20 cellular contexts compared by ENCODE assay signal in genomic region chr19:5150902-5151741, GRCh38.
A peak's percentile ranks its signal among the peaks of the same experiment; 100 is the strongest.
DNase-seq lines count a peak whose midpoint lies in the region; ATAC-seq and TF ChIP-seq lines count a peak whose summit lies in the region.
"Had no signal": no experiment of that assay in that cellular context is flagged by ENCODE, and none has a peak within 500 bp of the region (broad histone marks: within the 10 kb centered on the region; RNA-seq: fewer than 3 reads in every experiment).

No MANE protein-coding gene starts in this region.

- H3K4me3 ChIP-seq in SK-N-SH (ENCODE audit: low read depth in 2 of 2, low read length in 1 of 2) = no peak overlapping the region
- H3K4me3 ChIP-seq in RWPE2 (ENCODE audit: severe bottlenecking) = no peak overlapping the region
- no peak overlapping the region for H3K4me3 ChIP-seq in sigmoid colon
- H3K4me3 ChIP-seq: BLaER1, breast epithelium, prostate gland had no signal

- H3K9me2 ChIP-seq in SK-N-SH = no peaks in the 10 kb centered on the region

- TF ChIP-seq CTCF in SK-N-SH (IDR thresholded peaks at IDR 0.05) = no peak
- no peak for TF ChIP-seq CTCF in RWPE2 (IDR thresholded peaks at IDR 0.05; ENCODE audit: poor library complexity, severe bottlenecking)
- no peak for TF ChIP-seq CTCF in sigmoid colon (IDR thresholded peaks at IDR 0.05)

- no peak for TF ChIP-seq EP300 in SK-N-SH (IDR thresholded peaks at IDR 0.05; ENCODE audit: borderline replicate concordance in 1 of 2, low read depth in 1 of 2, low read length in 1 of 2)
- TF ChIP-seq EP300 in sigmoid colon (IDR thresholded peaks at IDR 0.05) = no peak

- peaks cover 0 to 26% of the 10 kb centered on the region in 2 experiments for H3K36me3 ChIP-seq in SK-N-SH (replicated peaks in 1 of 2; ENCODE audit: control insufficient read depth in 1 of 2, insufficient read depth in 2 of 2, low read length in 1 of 2)
- no peaks in the 10 kb centered on the region for H3K36me3 ChIP-seq in RWPE2 (ENCODE audit: low read depth)
- H3K36me3 ChIP-seq in sigmoid colon = peaks cover 4 to 65% (median 16%) of the 10 kb centered on the region in 4 donors

- H4K20me1 ChIP-seq in SK-N-SH (ENCODE audit: insufficient read depth) = no peaks in the 10 kb centered on the region

- no peak overlapping the region for H3K9ac ChIP-seq in SK-N-SH
- H3K9ac ChIP-seq: BLaER1 had no signal

- H3K9me3 ChIP-seq in SK-N-SH (no peaks in the 10 kb centered on the region), RWPE2 (ENCODE audit: severe bottlenecking) (no peaks in the 10 kb centered on the region), sigmoid colon (no peaks in the 10 kb centered on the region)
- H3K9me3 ChIP-seq: BLaER1, breast epithelium, prostate gland had no signal

- no peak for TF ChIP-seq POLR2A in sigmoid colon (IDR thresholded peaks at IDR 0.05)

- WGBS in SK-N-SH (ENCODE audit: low lambda C conversion rate) = 94% methylated on average over 12 of the region's 52 CpGs
- 93 to 94% methylated on average over 52 of the region's 52 CpGs for WGBS in sigmoid colon, 2 donors

- no peaks in the 10 kb centered on the region for H3K79me2 ChIP-seq in SK-N-SH (ENCODE audit: insufficient read depth)

- H3K4me1 ChIP-seq in SK-N-SH (ENCODE audit: control insufficient read depth in 1 of 2, insufficient read depth in 2 of 2, low read depth in 1 of 2, low read length in 1 of 2) = peaks cover 0 to 1% of the 10 kb centered on the region in 2 experiments; a peak in 1 of 4 replicates
- no peaks in the 10 kb centered on the region for H3K4me1 ChIP-seq in RWPE2 (ENCODE audit: insufficient read depth, poor library complexity, severe bottlenecking)
- H3K4me1 ChIP-seq in sigmoid colon = no peaks in the 10 kb centered on the region
- H3K4me1 ChIP-seq: breast epithelium, prostate gland had no signal

- no peak for TF ChIP-seq RAD21 in SK-N-SH (IDR thresholded peaks at IDR 0.05; ENCODE audit: low read length)

- no peak overlapping the region for H3K27ac ChIP-seq in SK-N-SH (ENCODE audit: low read depth in 2 of 2, low read length in 1 of 2)
- no peak overlapping the region for H3K27ac ChIP-seq in RWPE2 (ENCODE audit: poor library complexity, severe bottlenecking)
- H3K27ac ChIP-seq in sigmoid colon = no peak overlapping the region
- H3K27ac ChIP-seq: BLaER1, breast epithelium, prostate gland had no signal

- DNase-seq in SK-N-SH = peak; percentile 32
- peak; percentile 49 for DNase-seq in RWPE2 (ENCODE audit: low spot score)
- DNase-seq in iPS-NIHi11 (ENCODE audit: low spot score) = peak; percentile 60
- DNase-seq in sigmoid colon = peak; percentile 61
- no peak for DNase-seq in effector CD4-positive, alpha-beta T cell
- DNase-seq in middle frontal gyrus (ENCODE audit: extremely low spot score, low spot score) = no peak
- DNase-seq: activated naive CD8-positive, alpha-beta T cell treated with anti-CD3 and anti-CD28 coated beads, Interleukin-2, amount 50 U/mL, for 24 hours; Calu3; immature natural killer cell; naive B cell; NCI-H1417 treated with DMSO at 0.1 percent for 48 hours; NCI-H446 treated with DMSO at 0.1 percent for 48 hours; SIG-M5; T-helper 2 cell had no signal

- no peaks in the 10 kb centered on the region for H3K27me3 ChIP-seq in SK-N-SH (ENCODE audit: insufficient read depth)
- no peaks in the 10 kb centered on the region for H3K27me3 ChIP-seq in RWPE2 (ENCODE audit: insufficient read depth, poor library complexity, severe bottlenecking)
- no peaks in the 10 kb centered on the region for H3K27me3 ChIP-seq in sigmoid colon
- H3K27me3 ChIP-seq: BLaER1, breast epithelium had no signal

- H3K4me2 ChIP-seq in SK-N-SH = no peak overlapping the region
- H3K4me2 ChIP-seq: BLaER1 had no signal

- no peak overlapping the region for H2AFZ ChIP-seq in SK-N-SH (ENCODE audit: low read depth)

- intact Hi-C loops in sigmoid colon (cut with DNase I) = no loop called here

- ATAC-seq in SK-N-SH treated with all-trans-retinoic acid at 6 μM for 48 hours (no peak), RWPE2 (ENCODE audit: low read depth) (no peak), HG03108 (IDR thresholded peaks at IDR 0.05; ENCODE audit: unreplicated experiment) (no peak)
- ATAC-seq: activated CD4-positive, CD25-positive, alpha-beta regulatory T cell treated with anti-CD3 and anti-CD28 coated beads, Interleukin-2, amount 50 U/mL, for 24 hours; activated naive CD8-positive, alpha-beta T cell treated with anti-CD3 and anti-CD28 coated beads, Interleukin-2, amount 50 U/mL, for 24 hours had no signal

- POLR2A ChIA-PET in SK-N-SH (lab: Yijun Ruan, JAX) = no interaction called here

- CTCF ChIA-PET in SK-N-SH (lab: Yijun Ruan, JAX) = interaction anchor here (1.9 to 7.2 kb wide), 2 partner anchors 19 to 101 kb away, joined by 6 to 42 read pairs; no protein-coding TSS in a partner anchor

- H3F3A ChIP-seq in SK-N-SH (replicated peaks; ENCODE audit: insufficient read depth) = no peaks in the 10 kb centered on the region

TF ChIP-seq in SK-N-SH, 30 proteins besides CTCF, POLR2A, EP300 and RAD21 (continues in another document):
- TF ChIP-seq TEAD4 (IDR thresholded peaks at IDR 0.05; ENCODE audit: borderline replicate concordance, insufficient read depth) (no peak), USF1 (IDR thresholded peaks at IDR 0.05; ENCODE audit: borderline replicate concordance, low read depth) (no peak), SMC3 (IDR thresholded peaks at IDR 0.05; ENCODE audit: low read depth, low read length) (no peak), ZBTB33 (IDR thresholded peaks at IDR 0.05; ENCODE audit: borderline replicate concordance, low read depth) (no peak), JUND (IDR thresholded peaks at IDR 0.05) (no peak), TAF1 (IDR thresholded peaks at IDR 0.05; ENCODE audit: borderline replicate concordance, low read depth, low read length) (no peak), RFX5 (IDR thresholded peaks at IDR 0.05; ENCODE audit: low read length) (no peak), YY1 (IDR thresholded peaks at IDR 0.05; ENCODE audit: low read depth) (no peak), RXRA (IDR thresholded peaks at IDR 0.05; ENCODE audit: borderline replicate concordance, low read depth) (no peak), FOXJ3 (CRISPR knock-in tag; IDR thresholded peaks at IDR 0.05) (no peak)

TF ChIP-seq in SK-N-SH treated with all-trans-retinoic acid at 6 μM for 48 hours, 23 proteins besides CTCF, POLR2A, EP300 and RAD21:
- no peak for TF ChIP-seq ZNF70 (CRISPR knock-in tag; IDR thresholded peaks at IDR 0.05)
- no peak for TF ChIP-seq ARNTL (CRISPR knock-in tag; IDR thresholded peaks at IDR 0.05; ENCODE audit: borderline replicate concordance, low read depth)
- TF ChIP-seq ZFP30 (CRISPR knock-in tag; IDR thresholded peaks at IDR 0.05) = no peak
- no peak for TF ChIP-seq POU6F1 (CRISPR knock-in tag; IDR thresholded peaks at IDR 0.05; ENCODE audit: borderline replicate concordance, low read depth)

Comparison
In these comparisons a context has a peak if more than half of its experiments do, and no peak if none do; other contexts are left out.
1. DNase-seq: peak in SK-N-SH (single experiment), RWPE2 (single experiment), iPS-NIHi11 (single experiment) and sigmoid colon (single experiment); none in effector CD4-positive, alpha-beta T cell (single experiment) and middle frontal gyrus (single experiment).